Comparison of ENCODE assay signal across 15 cellular contexts in the genomic region with DNA sequence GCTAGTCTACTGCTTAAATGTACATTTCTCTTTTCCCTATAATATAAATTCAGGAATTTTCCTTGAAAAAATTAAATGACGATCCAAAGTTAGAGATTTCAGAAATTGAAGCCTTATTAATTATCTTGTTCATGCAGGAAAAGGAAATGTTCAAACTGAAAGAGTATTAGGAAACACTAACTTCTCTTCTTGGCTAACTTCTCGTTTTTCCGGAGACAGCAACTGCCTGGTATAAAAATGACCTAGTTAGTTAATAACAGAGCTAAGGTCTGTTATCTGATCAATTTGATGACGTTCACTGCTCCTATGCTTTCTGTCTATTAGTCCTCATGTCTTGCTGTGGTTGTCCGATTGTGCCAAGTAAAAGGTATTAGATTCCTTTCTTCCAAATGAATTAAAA.
"Had no signal": no experiment of that assay in that cellular context is flagged by ENCODE, and none has a peak within 500 bp of the region (broad histone marks: within the 10 kb centered on the region; RNA-seq: fewer than 3 reads in every experiment).

No MANE protein-coding gene starts in this region.

- H3K9me3 Mint-ChIP-seq: activated T-cell treated with anti-CD3 and anti-CD28 coated beads, Interleukin-2, amount 50 U/mL, for 4 hours had no signal

- H3K79me2 ChIP-seq: hepatocyte had no signal

- H3K36me3 ChIP-seq: brain microvascular endothelial cell, gastroesophageal sphincter, thyroid gland had no signal

- H3K27ac ChIP-seq: brain microvascular endothelial cell, epithelial cell of prostate, gastroesophageal sphincter, hepatocyte, skin epidermis, thyroid gland had no signal

- H3K4me1 ChIP-seq: gastroesophageal sphincter, thyroid gland had no signal

- H3K4me1 Mint-ChIP-seq: activated CD8-positive, alpha-beta memory T cell treated with anti-CD3 and anti-CD28 coated beads, Interleukin-2, amount 10 ng/mL, durations not matched to agents 7 days and 5 days had no signal

- ATAC-seq: activated CD8-positive, alpha-beta memory T cell treated with anti-CD3 and anti-CD28 coated beads, Interleukin-2, amount 10 ng/mL, durations not matched to agents 7 days and 5 days; activated T-cell treated with anti-CD3 and anti-CD28 coated beads, Interleukin-2, amount 50 U/mL, for 4 hours; gastroesophageal sphincter had no signal

- H3K4me2 ChIP-seq: hepatocyte had no signal

- H2AFZ ChIP-seq: hepatocyte had no signal

- H3K27ac Mint-ChIP-seq: activated CD8-positive, alpha-beta memory T cell treated with anti-CD3 and anti-CD28 coated beads, Interleukin-2, amount 10 ng/mL, durations not matched to agents 7 days and 5 days; activated naive CD8-positive, alpha-beta T cell had no signal

- DNase-seq: activated CD4-positive, alpha-beta T cell treated with anti-CD3 and anti-CD28 coated beads, Interleukin-2, amount 50 U/mL, for 48 hours; activated CD4-positive, CD25-positive, alpha-beta regulatory T cell treated with anti-CD3 and anti-CD28 coated beads, Interleukin-2, amount 50 U/mL, for 72 hours; activated CD8-positive, alpha-beta memory T cell treated with anti-CD3 and anti-CD28 coated beads, Interleukin-2, amount 10 ng/mL, durations not matched to agents 7 days and 5 days; activated effector memory CD4-positive, alpha-beta T cell treated with anti-CD3 and anti-CD28 coated beads, Interleukin-2, amount 50 U/mL, for 16 hours; activated T-cell treated with anti-CD3 and anti-CD28 coated beads, Interleukin-2, amount 50 U/mL, for 4 hours; brain microvascular endothelial cell; effector memory CD4-positive, alpha-beta T cell; posterior cingulate gyrus; thyroid gland had no signal

- H3K36me3 Mint-ChIP-seq: activated CD8-positive, alpha-beta memory T cell treated with anti-CD3 and anti-CD28 coated beads, Interleukin-2, amount 10 ng/mL, durations not matched to agents 7 days and 5 days; activated naive CD8-positive, alpha-beta T cell had no signal

- H3K9me3 ChIP-seq: gastroesophageal sphincter, thyroid gland had no signal

- H3K4me3 ChIP-seq: gastroesophageal sphincter, hepatocyte, skin epidermis, thyroid gland had no signal

- H3K27me3 ChIP-seq: brain microvascular endothelial cell, gastroesophageal sphincter, hepatocyte, thyroid gland had no signal

- FAIRE-seq: urothelium cell line had no signal

- H3K4me3 Mint-ChIP-seq: activated CD8-positive, alpha-beta memory T cell treated with anti-CD3 and anti-CD28 coated beads, Interleukin-2, amount 10 ng/mL, durations not matched to agents 7 days and 5 days; activated naive CD8-positive, alpha-beta T cell; activated T-cell treated with anti-CD3 and anti-CD28 coated beads, Interleukin-2, amount 50 U/mL, for 4 hours had no signal
